Comparison of ENCODE assay signal across 7 cellular contexts in genomic region chr11:68383976-68384501, GRCh38.
DNase-seq lines count a peak whose midpoint lies in the region; ATAC-seq and TF ChIP-seq lines count a peak whose summit lies in the region.

No MANE protein-coding gene starts in this region.

- H3K4me3 Mint-ChIP-seq in activated CD8-positive, alpha-beta memory T cell treated with anti-CD3 and anti-CD28 coated beads, Interleukin-2, amount 10 ng/mL, durations not matched to agents 7 days and 5 days: no peak overlapping the region
- H3K4me3 Mint-ChIP-seq in naive thymus-derived CD8-positive, alpha-beta T cell: no peak overlapping the region

- CTCF ChIA-PET in activated CD8-positive, alpha-beta memory T cell treated with anti-CD3 and anti-CD28 coated beads, Interleukin-2, amount 10 ng/mL, durations not matched to agents 7 days and 5 days (lab: Charles Lee): interaction anchor here (1.0 to 5.2 kb wide), 8 partner anchors 14 to 179 kb away, joined by 3 to 26 read pairs (median 7); no protein-coding TSS in a partner anchor

- no peaks in the 10 kb centered on the region for H3K9me3 Mint-ChIP-seq in activated CD8-positive, alpha-beta memory T cell treated with anti-CD3 and anti-CD28 coated beads, Interleukin-2, amount 10 ng/mL, durations not matched to agents 7 days and 5 days (ENCODE audit: low read depth)
- H3K9me3 Mint-ChIP-seq in naive thymus-derived CD8-positive, alpha-beta T cell: no peaks in the 10 kb centered on the region

- H3K36me3 Mint-ChIP-seq in activated CD8-positive, alpha-beta memory T cell treated with anti-CD3 and anti-CD28 coated beads, Interleukin-2, amount 10 ng/mL, durations not matched to agents 7 days and 5 days: no peaks in the 10 kb centered on the region
- H3K36me3 Mint-ChIP-seq in naive thymus-derived CD8-positive, alpha-beta T cell: no peaks in the 10 kb centered on the region

- H3K4me3 ChIP-seq in GM12864 (ENCODE audit: low read depth, low read length) (no peak overlapping the region), epithelial cell of esophagus (ENCODE audit: low read length) (no peak overlapping the region), stomach smooth muscle (ENCODE audit: low read length in 2 of 2) (no peak overlapping the region)

- ATAC-seq in activated CD8-positive, alpha-beta memory T cell treated with anti-CD3 and anti-CD28 coated beads, Interleukin-2, amount 10 ng/mL, durations not matched to agents 7 days and 5 days: peak; percentile 39
- peak in 1 of 2 donors; percentile 53 for ATAC-seq in naive thymus-derived CD8-positive, alpha-beta T cell
- no peak for ATAC-seq in esophagus mucosa

- peaks cover 52% of the 10 kb centered on the region for H3K4me1 ChIP-seq in stomach smooth muscle (ENCODE audit: control insufficient read depth, insufficient read depth, low read length)

- H3K27me3 Mint-ChIP-seq in activated CD8-positive, alpha-beta memory T cell treated with anti-CD3 and anti-CD28 coated beads, Interleukin-2, amount 10 ng/mL, durations not matched to agents 7 days and 5 days: peaks cover 9% of the 10 kb centered on the region
- H3K27me3 Mint-ChIP-seq in naive thymus-derived CD8-positive, alpha-beta T cell: peaks cover 0 to 11% (median 1%) of the 10 kb centered on the region in 5 donors

- H3K9ac ChIP-seq in stomach smooth muscle (ENCODE audit: low read length in 2 of 2): no peak overlapping the region

- peak; percentile 93 for TF ChIP-seq CTCF in GM12864 (IDR thresholded peaks at IDR 0.05; ENCODE audit: low read depth, low read length, missing control alignments)
- peak; percentile 90 for TF ChIP-seq CTCF in epithelial cell of esophagus (IDR thresholded peaks at IDR 0.05; ENCODE audit: insufficient read depth, low read depth, low read length, missing control alignments)

- H3K27me3 ChIP-seq in stomach smooth muscle (ENCODE audit: control insufficient read depth in 1 of 2, insufficient read depth in 2 of 2, low read length in 2 of 2): no peaks in the 10 kb centered on the region

- no peak overlapping the region for H3K27ac Mint-ChIP-seq in activated CD8-positive, alpha-beta memory T cell treated with anti-CD3 and anti-CD28 coated beads, Interleukin-2, amount 10 ng/mL, durations not matched to agents 7 days and 5 days
- H3K27ac Mint-ChIP-seq in naive thymus-derived CD8-positive, alpha-beta T cell: no peak overlapping the region

- H3K4me1 Mint-ChIP-seq in activated CD8-positive, alpha-beta memory T cell treated with anti-CD3 and anti-CD28 coated beads, Interleukin-2, amount 10 ng/mL, durations not matched to agents 7 days and 5 days: peaks cover 26% of the 10 kb centered on the region
- H3K4me1 Mint-ChIP-seq in naive thymus-derived CD8-positive, alpha-beta T cell: peaks cover 17 to 26% (median 21%) of the 10 kb centered on the region in 4 donors

- no peak for DNase-seq in GM12864 (ENCODE audit: low read depth)
- peak; percentile 37 for DNase-seq in NCI-H1694 (lab: John Stamatoyannopoulos, UW)
- peak; percentile 77 for DNase-seq in activated CD8-positive, alpha-beta memory T cell treated with anti-CD3 and anti-CD28 coated beads, Interleukin-2, amount 10 ng/mL, durations not matched to agents 7 days and 5 days
- peak; percentile 45 for DNase-seq in epithelial cell of esophagus (ENCODE audit: low read depth)
- peak; percentile 24 to 78 (median 58) for DNase-seq in naive thymus-derived CD8-positive, alpha-beta T cell

- POLR2A ChIA-PET in naive thymus-derived CD8-positive, alpha-beta T cell (lab: Charles Lee): interaction anchor here (0.6 kb wide), 1 partner anchor 84 kb away, joined by 5 read pairs; no protein-coding TSS in a partner anchor

- H3K36me3 ChIP-seq in stomach smooth muscle (ENCODE audit: control insufficient read depth in 2 of 2, insufficient read depth in 2 of 2, low read length in 2 of 2): peaks cover 8 to 18% of the 10 kb centered on the region in 2 donors

- no peaks in the 10 kb centered on the region for H3K9me3 ChIP-seq in stomach smooth muscle (ENCODE audit: control insufficient read depth in 2 of 2, low read length in 2 of 2)

- peak overlapping the region; percentile 55 for H3K27ac ChIP-seq in stomach smooth muscle (ENCODE audit: low read length)
